In genomic region chr16:239948-240277, GRCh38 we compare ENCODE assay signal across 13 cellular contexts. TPM values are rescaled to one million over a fixed set of nuclear protein-coding genes. Genes with fewer than 3 reads are reported as not detected.
A peak's percentile ranks its signal among the peaks of the same experiment; 100 is the strongest.
DNase-seq lines count a peak whose midpoint lies in the region; ATAC-seq and TF ChIP-seq lines count a peak whose summit lies in the region.
"Had no signal": no experiment of that assay in that cellular context is flagged by ENCODE, and none has a peak within 500 bp of the region (broad histone marks: within the 10 kb centered on the region; RNA-seq: fewer than 3 reads in every experiment).

No MANE protein-coding gene starts in this region.

- no peaks in the 10 kb centered on the region for H3K9me3 ChIP-seq in thyroid gland
- H3K9me3 ChIP-seq: A549 had no signal

- no peaks in the 10 kb centered on the region for H3K27me3 Mint-ChIP-seq in activated naive CD8-positive, alpha-beta T cell
- H3K27me3 Mint-ChIP-seq in activated naive CD8-positive, alpha-beta T cell treated with anti-CD3 and anti-CD28 coated beads for 36 hours, result no peaks in the 10 kb centered on the region
- H3K27me3 Mint-ChIP-seq in endothelial cell (ENCODE audit: unreplicated experiment) (peaks cover 8% of the 10 kb centered on the region), T-cell (no peaks in the 10 kb centered on the region)
- H3K27me3 Mint-ChIP-seq: naive thymus-derived CD8-positive, alpha-beta T cell had no signal

- H3K27ac ChIP-seq in thyroid gland, result peak overlapping the region; percentile 43 to 74 (median 69)
- H3K27ac ChIP-seq: A549 had no signal

- no peaks in the 10 kb centered on the region for H3K36me3 ChIP-seq in thyroid gland

- no peaks in the 10 kb centered on the region for H3K27me3 ChIP-seq in thyroid gland

- peaks cover 22 to 30% of the 10 kb centered on the region in 2 donors for H3K4me1 ChIP-seq in thyroid gland
- H3K4me1 ChIP-seq: A549 had no signal

- no peak for TF ChIP-seq POLR2A in thyroid gland (IDR thresholded peaks at IDR 0.05)

- H3K4me3 Mint-ChIP-seq in activated naive CD8-positive, alpha-beta T cell, result no peak overlapping the region
- no peak overlapping the region for H3K4me3 Mint-ChIP-seq in activated naive CD8-positive, alpha-beta T cell treated with anti-CD3 and anti-CD28 coated beads for 36 hours
- no peak overlapping the region for H3K4me3 Mint-ChIP-seq in endothelial cell (ENCODE audit: unreplicated experiment)
- no peak overlapping the region for H3K4me3 Mint-ChIP-seq in T-cell
- H3K4me3 Mint-ChIP-seq: naive thymus-derived CD8-positive, alpha-beta T cell had no signal

- intact Hi-C loops in thyroid gland (cut with DNase I), result no loop called here

- ATAC-seq in T-cell (replicated peaks in 1 of 4), result no peak
- ATAC-seq: A549; naive thymus-derived CD8-positive, alpha-beta T cell had no signal

- H3K9me3 Mint-ChIP-seq in activated naive CD8-positive, alpha-beta T cell (ENCODE audit: low read depth), result no peaks in the 10 kb centered on the region
- peaks cover 2% of the 10 kb centered on the region for H3K9me3 Mint-ChIP-seq in activated naive CD8-positive, alpha-beta T cell treated with anti-CD3 and anti-CD28 coated beads for 36 hours
- H3K9me3 Mint-ChIP-seq in endothelial cell (ENCODE audit: unreplicated experiment) (no peaks in the 10 kb centered on the region), T-cell (no peaks in the 10 kb centered on the region)
- H3K9me3 Mint-ChIP-seq: naive thymus-derived CD8-positive, alpha-beta T cell had no signal

- H3K4me1 Mint-ChIP-seq in activated naive CD8-positive, alpha-beta T cell (ENCODE audit: low read depth), result peaks cover 26% of the 10 kb centered on the region
- H3K4me1 Mint-ChIP-seq in activated naive CD8-positive, alpha-beta T cell treated with anti-CD3 and anti-CD28 coated beads for 36 hours, result peaks cover 33% of the 10 kb centered on the region
- H3K4me1 Mint-ChIP-seq in endothelial cell (ENCODE audit: unreplicated experiment) (peaks cover 4% of the 10 kb centered on the region), T-cell (peaks cover 9 to 34% (median 20%) of the 10 kb centered on the region in 3 donors)

- TF ChIP-seq CTCF in endothelial cell (IDR thresholded peaks at IDR 0.05; ENCODE audit: unreplicated experiment) (no peak), thyroid gland (IDR thresholded peaks at IDR 0.05) (no peak)

- H3K27ac Mint-ChIP-seq in activated naive CD8-positive, alpha-beta T cell, result peak overlapping the region; percentile 28
- H3K27ac Mint-ChIP-seq in activated naive CD8-positive, alpha-beta T cell treated with anti-CD3 and anti-CD28 coated beads for 36 hours, result no peak overlapping the region
- peak overlapping the region; percentile 16 for H3K27ac Mint-ChIP-seq in endothelial cell (ENCODE audit: unreplicated experiment)
- no peak overlapping the region for H3K27ac Mint-ChIP-seq in T-cell

- CTCF ChIA-PET in T-cell (lab: Charles Lee), result interaction anchor here (0.7 kb wide), 2 partner anchors 11 to 473 kb away, joined by 3 to 6 read pairs; no protein-coding TSS in a partner anchor

- no peak overlapping the region for H3K4me3 ChIP-seq in thyroid gland (replicated peaks in 1 of 3)
- H3K4me3 ChIP-seq: A549, coronary artery had no signal

- WGBS in thyroid gland, 2 donors, result 72 to 73% methylated on average over 3 of the region's 3 CpGs

- POLR2A ChIA-PET in T-cell (lab: Charles Lee), result no interaction called here

- DNase-seq in activated naive CD8-positive, alpha-beta T cell treated with anti-CD3 and anti-CD28 coated beads for 36 hours, result no peak
- DNase-seq in endothelial cell (ENCODE audit: low spot score) (no peak), midbrain (lab: John Stamatoyannopoulos, UW) (peak; percentile 53), thyroid gland (no peak), DMS53 (lab: John Stamatoyannopoulos, UW) (no peak), T-cell (no peak), NCI-H774 (lab: John Stamatoyannopoulos, UW) (no peak)
- DNase-seq: naive thymus-derived CD8-positive, alpha-beta T cell; NCI-H446 had no signal

- peaks cover 3% of the 10 kb centered on the region for H3K36me3 Mint-ChIP-seq in activated naive CD8-positive, alpha-beta T cell
- H3K36me3 Mint-ChIP-seq in activated naive CD8-positive, alpha-beta T cell treated with anti-CD3 and anti-CD28 coated beads for 36 hours, result peaks cover 10% of the 10 kb centered on the region
- H3K36me3 Mint-ChIP-seq in endothelial cell (ENCODE audit: low read depth, unreplicated experiment) (no peaks in the 10 kb centered on the region), T-cell (peaks cover 4% of the 10 kb centered on the region)

RNA-seq across cellular contexts. Expression of gene FAM234A, which starts 5.3 kb away (rescaled TPM):
- total RNA-seq in activated naive CD8-positive, alpha-beta T cell treated with anti-CD3 and anti-CD28 coated beads for 36 hours, result 10 to 100 TPM; 20.9 to 24.1 TPM
- total RNA-seq in endothelial cell (ENCODE audit: unreplicated experiment) (72.3 TPM), thyroid gland (100 to 1,000 TPM in 2 of 4 donors, 10 to 100 TPM in 2; 35.3 to 140 (median 107) TPM), T-cell (10 to 100 TPM; 31.6 to 38.2 (median 36.1) TPM)

RNA-seq across cellular contexts. Expression of gene LUC7L, which starts 10.7 kb away (rescaled TPM):
- 10 to 100 TPM; 61.9 to 65.3 TPM for total RNA-seq in activated naive CD8-positive, alpha-beta T cell treated with anti-CD3 and anti-CD28 coated beads for 36 hours
- total RNA-seq in endothelial cell (ENCODE audit: unreplicated experiment) (92.2 TPM), thyroid gland (100 to 1,000 TPM in 3 of 4 donors, 10 to 100 TPM in 1; 96.6 to 218 (median 149) TPM), T-cell (100 to 1,000 TPM; 134 to 170 (median 158) TPM)

RNA-seq across cellular contexts. Expression of gene RGS11, which starts 35.8 kb away (rescaled TPM):
- total RNA-seq in activated naive CD8-positive, alpha-beta T cell treated with anti-CD3 and anti-CD28 coated beads for 36 hours, result not detected
- not detected for total RNA-seq in endothelial cell (ENCODE audit: unreplicated experiment)
- 1 to 10 TPM in 3 of 4 donors, under 1 TPM in 1; 0.73 to 5.9 (median 3.0) TPM for total RNA-seq in thyroid gland
- under 1 TPM in 1 of 5 donors, not detected in 4; 0.54 TPM for total RNA-seq in T-cell
- total RNA-seq: naive thymus-derived CD8-positive, alpha-beta T cell had no signal

RNA-seq across cellular contexts. Expression of gene ARHGDIG, which starts 40.5 kb away (rescaled TPM):
- not detected for total RNA-seq in activated naive CD8-positive, alpha-beta T cell treated with anti-CD3 and anti-CD28 coated beads for 36 hours
- total RNA-seq in endothelial cell (ENCODE audit: unreplicated experiment) (not detected), thyroid gland (not detected), T-cell (1 to 10 TPM in 1 of 5 donors, under 1 TPM in 2, not detected in 2; 0.40 to 1.6 (median 0.59) TPM)
- total RNA-seq: ureter had no signal

RNA-seq across cellular contexts. Expression of gene PDIA2, which starts 43.1 kb away (rescaled TPM):
- not detected for total RNA-seq in activated naive CD8-positive, alpha-beta T cell treated with anti-CD3 and anti-CD28 coated beads for 36 hours
- total RNA-seq in endothelial cell (ENCODE audit: unreplicated experiment), result not detected
- total RNA-seq in thyroid gland, result under 1 TPM in 1 of 4 donors, not detected in 3; 0.81 TPM
- total RNA-seq in T-cell, result under 1 TPM in 3 of 5 donors, not detected in 2; 0.38 to 0.54 (median 0.53) TPM
- total RNA-seq: ureter had no signal

Comparison
In these comparisons a context has a peak if more than half of its experiments do, and no peak if none do; other contexts are left out.
1. H3K27ac Mint-ChIP-seq: peak in activated naive CD8-positive, alpha-beta T cell (single experiment) and endothelial cell (single experiment); none in activated naive CD8-positive, alpha-beta T cell treated with anti-CD3 and anti-CD28 coated beads for 36 hours (single experiment) and T-cell (0 of 2).